Comparison of ENCODE assay signal across 4 cellular contexts in the genomic region with DNA sequence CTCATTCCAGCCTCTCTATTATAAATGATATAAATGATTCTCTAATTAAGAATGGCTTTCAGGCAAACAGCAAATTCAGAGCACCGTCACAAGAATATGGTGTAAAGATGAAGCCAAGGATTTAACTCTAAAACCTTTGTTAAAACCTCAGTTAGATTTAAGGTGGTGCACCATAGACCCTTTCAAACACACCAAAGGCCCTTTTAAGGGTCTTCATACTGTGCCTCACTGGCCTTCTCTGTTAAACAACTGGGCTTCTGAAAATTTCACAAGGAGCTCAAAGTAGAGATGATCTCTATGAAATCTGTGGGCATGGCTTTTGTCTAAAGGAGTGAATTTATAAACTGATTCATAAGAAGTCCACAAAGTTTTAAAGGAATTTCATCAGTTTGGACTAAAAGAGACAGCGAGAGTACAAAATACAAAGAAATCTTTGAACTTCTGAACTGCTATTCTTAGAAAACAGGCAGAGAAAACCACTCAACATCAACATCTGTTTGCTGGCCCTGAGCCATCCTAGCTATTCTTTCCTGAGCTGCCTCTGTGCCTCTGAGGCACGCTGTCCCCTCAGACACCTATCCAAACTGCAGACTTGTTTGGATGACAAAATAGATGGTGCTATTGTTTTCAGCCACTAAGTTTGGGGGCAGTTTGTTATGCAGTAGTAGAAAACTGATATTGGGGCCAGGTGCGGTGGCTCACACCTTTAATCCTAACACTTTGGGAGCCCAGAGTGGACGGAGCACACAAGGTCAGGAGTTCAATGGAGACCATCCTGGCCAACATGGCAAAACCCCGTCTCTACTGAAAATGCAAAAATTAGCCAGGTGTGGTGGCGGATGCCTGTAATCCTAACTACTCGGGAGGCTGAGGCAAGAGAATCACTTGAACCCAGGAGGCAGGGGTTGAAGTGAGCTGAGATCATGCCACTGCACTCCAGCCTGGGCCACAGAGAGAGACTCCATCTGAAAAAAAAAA.
"Had no signal": no experiment of that assay in that cellular context is flagged by ENCODE, and none has a peak within 500 bp of the region (broad histone marks: within the 10 kb centered on the region; RNA-seq: fewer than 3 reads in every experiment).

No MANE protein-coding gene starts in this region.

- H3K4me3 ChIP-seq: GM23338 had no signal

- ATAC-seq: GM23338 had no signal

- DNase-seq: H9, HCEC 1CT, IMR-90 had no signal

- H3K4me2 ChIP-seq: GM23338 had no signal

- H2AFZ ChIP-seq: GM23338 had no signal
